In the genomic region with DNA sequence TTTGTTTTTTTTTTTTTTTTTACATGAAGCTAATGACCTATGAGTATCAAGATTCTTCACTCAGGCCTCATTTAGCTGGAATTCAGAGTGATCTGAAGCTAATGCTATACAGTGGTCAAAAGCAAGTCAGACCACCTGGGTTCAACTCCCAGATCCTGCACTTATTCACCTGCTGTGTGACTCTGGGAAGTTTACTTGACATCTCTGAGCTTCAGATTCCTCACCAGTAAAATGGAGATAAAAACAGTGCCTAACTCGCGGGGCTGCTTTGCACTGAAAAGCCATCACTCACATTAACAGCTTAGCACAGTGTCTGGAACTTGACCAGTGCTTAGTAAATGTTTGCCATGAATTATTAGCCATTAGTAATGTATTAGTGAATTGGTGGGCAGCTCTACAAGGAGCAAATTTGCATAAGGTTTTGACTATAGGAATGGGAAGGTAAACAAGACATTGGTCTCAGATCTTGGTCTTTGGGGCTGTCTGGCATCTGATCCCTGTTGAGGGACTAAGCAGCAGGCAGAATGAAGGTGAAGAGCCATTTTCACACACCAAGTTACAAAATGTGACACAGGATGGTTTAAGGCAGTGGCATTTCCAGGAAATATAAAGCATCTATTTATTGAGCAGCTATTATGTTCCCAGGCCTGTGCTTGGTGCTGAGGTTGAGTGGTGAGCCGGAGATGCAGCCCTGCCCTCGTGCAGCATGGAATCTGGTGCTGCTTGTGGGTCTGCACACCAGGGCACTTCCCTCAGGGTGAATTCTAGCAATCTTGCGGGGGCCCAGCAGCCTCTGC, we compare ENCODE assay signal across 28 cellular contexts.
"Had no signal": no experiment of that assay in that cellular context is flagged by ENCODE, and none has a peak within 500 bp of the region (broad histone marks: within the 10 kb centered on the region; RNA-seq: fewer than 3 reads in every experiment).

No MANE protein-coding gene starts in this region.

- H3K4me3 ChIP-seq: left lung, lower lobe of right lung, psoas muscle, right atrium auricular region, right lobe of liver, smooth muscle cell, stomach, testis, thyroid gland, upper lobe of right lung had no signal

- H3K27ac Mint-ChIP-seq: nephron; stimulated activated naive B cell treated with anti-CD40 and anti-IgM and Interleukin-4, amounts not matched to agents 10 μg/mL and 1 μg/mL and 100 μg/mL, for 72 hours had no signal

- H3K9me3 ChIP-seq: left lung, lower lobe of right lung, neutrophil, psoas muscle, right atrium auricular region, right lobe of liver, stomach, testis, thyroid gland, upper lobe of right lung had no signal

- ATAC-seq: left cardiac atrium; left lung; lower lobe of right lung; naive thymus-derived CD8-positive, alpha-beta T cell; psoas muscle; right lobe of liver; stimulated activated naive B cell treated with anti-CD40 and anti-IgM and Interleukin-4, amounts not matched to agents 10 μg/mL and 1 μg/mL and 100 μg/mL, for 72 hours; upper lobe of right lung had no signal

- FAIRE-seq: keratinocyte, urothelium cell line had no signal

- H3K9me3 Mint-ChIP-seq: naive thymus-derived CD8-positive, alpha-beta T cell; nephron; neural crest cell; stimulated activated naive B cell treated with anti-CD40 and anti-IgM and Interleukin-4, amounts not matched to agents 10 μg/mL and 1 μg/mL and 100 μg/mL, for 72 hours had no signal

- H3K4me1 ChIP-seq: parathyroid adenoma, psoas muscle, right atrium auricular region, testis had no signal

- H3K36me3 Mint-ChIP-seq: naive thymus-derived CD8-positive, alpha-beta T cell; stimulated activated naive B cell treated with anti-CD40 and anti-IgM and Interleukin-4, amounts not matched to agents 10 μg/mL and 1 μg/mL and 100 μg/mL, for 72 hours had no signal

- H3K27me3 ChIP-seq: right atrium auricular region, right lobe of liver, testis, thyroid gland had no signal

- DNase-seq: hippocampal formation; kidney glomerular epithelial cell; left cardiac atrium; left lung; lower lobe of right lung; naive thymus-derived CD8-positive, alpha-beta T cell; occipital lobe; psoas muscle; right lobe of liver; stimulated activated CD4-positive, alpha-beta T cell treated with anti-CD3 and anti-CD28 coated beads, Interleukin-1b, Interleukin-23, amount 100 ng/mL, for 48 hours; stimulated activated CD4-positive, alpha-beta T cell treated with anti-CD3 and anti-CD28 coated beads, Interleukin-2, amount 100 ng/mL, for 48 hours; stimulated activated CD4-positive, alpha-beta T cell treated with anti-CD3 and anti-CD28 coated beads, Interleukin-4, amount 100 ng/mL, for 4 hours; stimulated activated CD8-positive, alpha-beta memory T cell treated with anti-CD3 and anti-CD28 coated beads, Interleukin-4, amount 100 ng/mL, for 48 hours; stimulated activated naive B cell treated with anti-CD40 and anti-IgM and Interleukin-4, amounts not matched to agents 10 μg/mL and 1 μg/mL and 100 μg/mL, for 72 hours; stimulated activated naive CD8-positive, alpha-beta T cell treated with anti-CD3 and anti-CD28 coated beads, Interleukin-15, Interleukin-2, amounts not matched to agents 100 U/mL and 50 U/mL, for 24 hours; stomach; testis; thyroid gland; trophoblast cell; upper lobe of right lung had no signal

- H3K4me3 Mint-ChIP-seq: naive thymus-derived CD8-positive, alpha-beta T cell; nephron; neural crest cell; stimulated activated naive B cell treated with anti-CD40 and anti-IgM and Interleukin-4, amounts not matched to agents 10 μg/mL and 1 μg/mL and 100 μg/mL, for 72 hours had no signal

- H3K27ac ChIP-seq: left lung, lower lobe of right lung, neutrophil, parathyroid adenoma, psoas muscle, right atrium auricular region, right lobe of liver, stomach, testis, thyroid gland, upper lobe of right lung had no signal

- H3K36me3 ChIP-seq: left lung, lower lobe of right lung, neutrophil, right atrium auricular region, right lobe of liver, stomach, thyroid gland, upper lobe of right lung had no signal
